In the genomic region with DNA sequence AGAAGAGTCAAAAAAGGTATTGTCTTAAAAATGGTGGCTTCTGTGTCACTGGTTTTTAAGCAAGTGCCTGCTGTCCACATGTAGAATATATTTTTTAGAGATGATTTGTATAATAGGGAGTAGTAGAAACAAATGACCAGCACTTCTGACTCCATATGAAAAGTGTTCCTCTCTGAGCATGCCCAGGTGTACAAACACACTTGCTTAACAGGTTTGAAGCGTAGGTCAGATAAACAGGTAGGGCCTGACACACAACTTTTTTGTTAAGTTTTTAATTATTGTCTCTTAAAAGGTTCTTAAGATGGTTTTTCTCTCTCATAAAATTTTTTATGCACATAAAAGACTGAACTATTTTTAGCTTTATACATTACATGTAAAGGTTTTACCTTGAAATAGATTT, we compare ENCODE assay signal across 20 cellular contexts.
DNase-seq lines count a peak whose midpoint lies in the region; ATAC-seq, FAIRE-seq and TF ChIP-seq lines count a peak whose summit lies in the region.
"Had no signal": no experiment of that assay in that cellular context is flagged by ENCODE, and none has a peak within 500 bp of the region (broad histone marks: within the 10 kb centered on the region; RNA-seq: fewer than 3 reads in every experiment).

No MANE protein-coding gene starts in this region.

- H3K4me1 ChIP-seq in pancreas, result no peaks in the 10 kb centered on the region
- H3K4me1 ChIP-seq: BLaER1 had no signal

- peak in 3 of 4 donors; percentile 64 to 82 (median 77) for ATAC-seq in pancreas
- ATAC-seq in GM18498 (IDR thresholded peaks at IDR 0.05; ENCODE audit: unreplicated experiment), result no peak
- no peak for ATAC-seq in GM19324 (IDR thresholded peaks at IDR 0.05; ENCODE audit: low FRiP score, unreplicated experiment)
- ATAC-seq: HCT116, HepG2 had no signal

- intact Hi-C loops in pancreas (cut with DNase I), result no loop called here

- H3K9me3 ChIP-seq in pancreas, result no peaks in the 10 kb centered on the region
- H3K9me3 ChIP-seq: BLaER1 had no signal

- H3K27ac ChIP-seq in VCaP (peak overlapping the region; percentile 72), pancreas (no peak overlapping the region)
- H3K27ac ChIP-seq: BLaER1 had no signal

- peak; percentile 59 for DNase-seq in DMS53 (lab: John Stamatoyannopoulos, UW)
- DNase-seq in DMS53 treated with DMSO at 0.1 percent for 48 hours (lab: John Stamatoyannopoulos, UW; ENCODE audit: unreplicated experiment), result no peak
- no peak for DNase-seq in pancreas
- DNase-seq in NCI-H2227 treated with DMSO at 0.1 percent for 48 hours (lab: John Stamatoyannopoulos, UW), result no peak
- DNase-seq: 8988T; CD4-positive, alpha-beta memory T cell; DMS153; DND-41; GOT3; H7; HFFc6; KBM-7 had no signal

- no peaks in the 10 kb centered on the region for H3K36me3 ChIP-seq in pancreas
- H3K36me3 ChIP-seq: BLaER1 had no signal

- H3K4me3 ChIP-seq in pancreas, result no peak overlapping the region
- H3K4me3 ChIP-seq: BLaER1 had no signal

- no peak for FAIRE-seq in pancreas (lab: Jason Lieb, UNC)
- FAIRE-seq: GM12891, GM18507, HepG2 had no signal

- TF ChIP-seq CTCF in VCaP (conservative IDR thresholded peaks at IDR 0.05), result no peak
- no peak for TF ChIP-seq CTCF in pancreas (IDR thresholded peaks at IDR 0.05)

- 14 to 27% methylated on average over 1 of the region's 1 CpG for WGBS in pancreas, 2 donors

- H3K27me3 ChIP-seq in pancreas, result no peaks in the 10 kb centered on the region
- H3K27me3 ChIP-seq: BLaER1 had no signal

Comparison
In these comparisons a context has a peak if more than half of its experiments do, and no peak if none do; other contexts are left out.
1. ATAC-seq: peak in pancreas (3 of 4); none in GM18498 (single experiment) and GM19324 (single experiment).